In genomic region chr3:49120438-49121135, GRCh38 we compare ENCODE assay signal across 8 cellular contexts.
DNase-seq lines count a peak whose midpoint lies in the region; ATAC-seq and TF ChIP-seq lines count a peak whose summit lies in the region.

Gene USP19 (minus strand): TSS chr3:49120823. CDS start chr3:49119145, 1,678 bp downstream.

- H3K27ac ChIP-seq in ACC112 (ENCODE audit: low read depth, low read length): peak within 1 kb of the TSS; percentile 82

- TF ChIP-seq POLR2A in GM18526 (IDR thresholded peaks at IDR 0.05; ENCODE audit: extremely low read depth, insufficient read length): peak; percentile 88

- peak within 1 kb of the TSS; percentile 89 for H3K4me3 ChIP-seq in ACC112 (ENCODE audit: low read depth, low read length)

- H3K4me1 ChIP-seq in ACC112 (ENCODE audit: control insufficient read depth, insufficient read depth, low read length, unreplicated experiment): peaks cover 12% of the 10 kb centered on the region

- H3K36me3 ChIP-seq in ACC112 (ENCODE audit: insufficient read depth, low read length): peaks cover 13% of the 10 kb centered on the region; the same call in 1 of the 2 replicates

- peaks cover 17% of the 10 kb centered on the region for H3K79me2 ChIP-seq in ACC112 (ENCODE audit: control insufficient read depth, insufficient read depth, low read length, unreplicated experiment)

- H2AFZ ChIP-seq in ACC112 (ENCODE audit: low read length, unreplicated experiment): no peak within 1 kb of the TSS

- DNase-seq in NCI-H345 treated with DMSO at 0.1 percent for 48 hours (lab: John Stamatoyannopoulos, UW; ENCODE audit: unreplicated experiment): peak; percentile 55
- peak; percentile 83 to 91 (median 87) for DNase-seq in activated CD4-positive, CD25-positive, alpha-beta regulatory T cell (lab: John Stamatoyannopoulos, UW)
- peak; percentile 95 for DNase-seq in central memory CD4-positive, alpha-beta T cell
- peak; percentile 96 for DNase-seq in islet precursor cell
- DNase-seq in stimulated activated CD4-positive, alpha-beta T cell treated with anti-CD3 and anti-CD28 coated beads, Interleukin-12 subunit alpha, Interleukin-12 subunit beta, amount 100 ng/mL, for 48 hours (ENCODE audit: low read depth in 2 of 3, low spot score in 1 of 3): peak; percentile 87 to 92 (median 89)

- peak; percentile 79 for ATAC-seq in HG03095 (IDR thresholded peaks at IDR 0.05; ENCODE audit: unreplicated experiment)

- H3K27me3 ChIP-seq in ACC112 (ENCODE audit: insufficient read depth, low read length): no peaks in the 10 kb centered on the region

Comparison
In these comparisons a context has a peak if more than half of its experiments do, and no peak if none do; other contexts are left out.
1. Peak in every context shown above with its lines: DNase-seq, ATAC-seq, H3K4me3 ChIP-seq and H3K27ac ChIP-seq.